ENCODE assay signal across 19 cellular contexts in the genomic region with DNA sequence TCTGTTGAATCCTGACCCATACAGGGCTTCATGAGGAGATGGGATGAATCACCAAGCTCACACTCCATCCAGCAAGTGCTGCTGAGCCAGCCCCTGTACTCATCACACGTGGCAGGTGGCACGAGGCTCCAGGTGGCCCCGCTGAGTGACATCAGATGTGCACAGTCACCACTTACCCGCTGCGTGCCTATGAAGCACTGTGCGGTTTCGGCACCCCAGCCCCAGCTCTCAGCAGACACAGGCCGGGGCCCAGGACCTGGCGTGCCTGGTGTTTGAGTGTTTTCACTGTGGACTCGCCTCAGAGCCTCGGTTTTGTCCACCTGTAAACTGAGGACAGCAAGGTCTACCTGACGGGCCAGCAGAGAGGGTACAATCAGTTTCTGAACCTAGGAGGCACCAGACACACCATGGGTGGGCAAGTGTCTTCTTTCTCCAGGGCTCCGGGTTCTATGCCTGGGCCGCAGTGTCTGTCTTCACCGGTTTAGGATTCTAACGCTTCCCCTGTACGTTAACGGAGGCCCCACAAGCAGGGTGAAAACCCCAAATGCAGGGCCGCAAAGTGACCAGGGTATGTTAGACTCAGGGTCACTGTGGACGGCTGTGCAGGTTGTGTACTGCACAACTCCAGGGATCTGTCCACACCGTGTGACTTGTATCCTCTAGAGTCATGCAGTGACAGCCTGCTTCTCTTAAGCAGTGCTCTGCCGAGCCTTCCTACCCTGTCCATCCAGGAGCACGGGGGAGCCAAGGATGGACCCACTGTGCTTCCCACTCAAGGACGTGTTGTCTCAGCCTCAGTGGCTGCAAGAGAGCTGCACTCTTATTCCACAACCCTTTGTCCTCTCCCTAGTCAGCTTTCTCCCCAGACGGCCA. TPM values are rescaled to one million over a fixed set of nuclear protein-coding genes. Genes with fewer than 3 reads are reported as not detected.
DNase-seq lines count a peak whose midpoint lies in the region; ATAC-seq and TF ChIP-seq lines count a peak whose summit lies in the region.
"Had no signal": no experiment of that assay in that cellular context is flagged by ENCODE, and none has a peak within 500 bp of the region (broad histone marks: within the 10 kb centered on the region; RNA-seq: fewer than 3 reads in every experiment).

No MANE protein-coding gene starts in this region.

- peaks cover 33% of the 10 kb centered on the region for H3K79me2 ChIP-seq in smooth muscle cell (ENCODE audit: low read depth)

- no peak overlapping the region for H3K27ac ChIP-seq in esophagus muscularis mucosa (replicated peaks in 1 of 4)
- peak overlapping the region; percentile 100 for H3K27ac ChIP-seq in smooth muscle cell (ENCODE audit: low read depth)

- no peak for TF ChIP-seq CTCF in esophagus muscularis mucosa (IDR thresholded peaks at IDR 0.05)
- TF ChIP-seq CTCF in smooth muscle cell (IDR thresholded peaks at IDR 0.05; ENCODE audit: borderline replicate concordance, insufficient read depth, poor library complexity, severe bottlenecking): no peak

- H3K4me3 ChIP-seq in esophagus muscularis mucosa (no peak overlapping the region), smooth muscle cell (no peak overlapping the region)
- H3K4me3 ChIP-seq: cardiac muscle cell, K562 had no signal

- 87% methylated on average over 18 of the region's 25 CpGs for WGBS in esophagus muscularis mucosa
- WGBS in smooth muscle cell (ENCODE audit: low lambda C conversion rate): 84% methylated on average over 25 of the region's 25 CpGs

- H3K9me3 ChIP-seq in esophagus muscularis mucosa: no peaks in the 10 kb centered on the region
- no peaks in the 10 kb centered on the region for H3K9me3 ChIP-seq in smooth muscle cell (replicated peaks; ENCODE audit: low read depth)

- H3K4me1 Mint-ChIP-seq in T-helper 2 cell treated with Interferon-gamma antibody and Interleukin-4, amounts not matched to agents 5 μg/mL and 100 μg/mL, for 36 hours (ENCODE audit: low read depth): no peaks in the 10 kb centered on the region
- H3K4me1 Mint-ChIP-seq: activated CD4-positive, alpha-beta T cell treated with anti-CD3 and anti-CD28 coated beads for 36 hours; naive B cell; stimulated activated naive B cell treated with anti-CD40 and anti-IgM and Interleukin-4, amounts not matched to agents 10 μg/mL and 1 μg/mL and 100 μg/mL, for 72 hours had no signal

- no peaks in the 10 kb centered on the region for H3K36me3 Mint-ChIP-seq in T-helper 2 cell treated with Interferon-gamma antibody and Interleukin-4, amounts not matched to agents 5 μg/mL and 100 μg/mL, for 36 hours (ENCODE audit: low read depth)
- H3K36me3 Mint-ChIP-seq: activated naive CD8-positive, alpha-beta T cell; naive B cell; stimulated activated naive B cell treated with anti-CD40 and anti-IgM and Interleukin-4, amounts not matched to agents 10 μg/mL and 1 μg/mL and 100 μg/mL, for 72 hours had no signal

- no peak overlapping the region for H2AFZ ChIP-seq in smooth muscle cell (ENCODE audit: low read depth)

- no peaks in the 10 kb centered on the region for H3K36me3 ChIP-seq in esophagus muscularis mucosa
- H3K36me3 ChIP-seq in smooth muscle cell (ENCODE audit: low read depth): no peaks in the 10 kb centered on the region
- H3K36me3 ChIP-seq: cardiac muscle cell had no signal

- no peaks in the 10 kb centered on the region for H4K20me1 ChIP-seq in smooth muscle cell (ENCODE audit: low read depth)

- POLR2A ChIA-PET in HEK293T (lab: Yijun Ruan, JAX): no interaction called here

- no peak for TF ChIP-seq POLR2A in esophagus muscularis mucosa (IDR thresholded peaks at IDR 0.05; ENCODE audit: low read depth)

- no peak for TF ChIP-seq EP300 in esophagus muscularis mucosa (IDR thresholded peaks at IDR 0.05)

- H3K4me2 ChIP-seq in smooth muscle cell: no peak overlapping the region

- H3K27me3 ChIP-seq in esophagus muscularis mucosa (peaks cover 0 to 14% (median 0%) of the 10 kb centered on the region in 4 donors), smooth muscle cell (ENCODE audit: low read depth) (no peaks in the 10 kb centered on the region)
- H3K27me3 ChIP-seq: cardiac muscle cell had no signal

- peaks cover 40% of the 10 kb centered on the region for H3F3A ChIP-seq in smooth muscle cell (ENCODE audit: low read depth)

- H3K27me3 Mint-ChIP-seq in T-helper 2 cell treated with Interferon-gamma antibody and Interleukin-4, amounts not matched to agents 5 μg/mL and 100 μg/mL, for 36 hours (ENCODE audit: low read depth): no peaks in the 10 kb centered on the region
- H3K27me3 Mint-ChIP-seq: activated naive CD8-positive, alpha-beta T cell; stimulated activated naive B cell treated with anti-CD40 and anti-IgM and Interleukin-4, amounts not matched to agents 10 μg/mL and 1 μg/mL and 100 μg/mL, for 72 hours had no signal

- DNase-seq in T-helper 2 cell treated with Interferon-gamma antibody and Interleukin-4, amounts not matched to agents 5 μg/mL and 100 μg/mL, for 36 hours (ENCODE audit: low spot score): peak; percentile 2
- no peak for DNase-seq in T-helper 2 cell
- DNase-seq in NCI-H2171 treated with DMSO at 0.1 percent for 48 hours (lab: John Stamatoyannopoulos, UW): peak; percentile 59
- peak; percentile 68 for DNase-seq in esophagus muscularis mucosa (ENCODE audit: extremely low spot score)
- no peak for DNase-seq in smooth muscle cell (lab: John Stamatoyannopoulos, UW; ENCODE audit: unreplicated experiment)
- DNase-seq in activated gamma-delta T cell (lab: John Stamatoyannopoulos, UW): no peak
- DNase-seq in HEK293T (ENCODE audit: extremely low spot score): no peak
- DNase-seq: activated CD4-positive, alpha-beta T cell treated with anti-CD3 and anti-CD28 coated beads for 36 hours; DND-41; effector memory CD4-positive, alpha-beta T cell; hippocampal formation; naive B cell; NCI-H1092; stimulated activated naive B cell treated with anti-CD40 and anti-IgM and Interleukin-4, amounts not matched to agents 10 μg/mL and 1 μg/mL and 100 μg/mL, for 72 hours had no signal

- intact Hi-C loops in esophagus muscularis mucosa (cut with DNase I): no loop called here

- ATAC-seq in GM18873 (IDR thresholded peaks at IDR 0.05; ENCODE audit: low FRiP score, unreplicated experiment): no peak
- ATAC-seq: activated CD4-positive, alpha-beta T cell treated with anti-CD3 and anti-CD28 coated beads for 36 hours; K562; stimulated activated naive B cell treated with anti-CD40 and anti-IgM and Interleukin-4, amounts not matched to agents 10 μg/mL and 1 μg/mL and 100 μg/mL, for 72 hours had no signal

- H3K9ac ChIP-seq in smooth muscle cell (ENCODE audit: low read depth): peak overlapping the region; percentile 95

- H3K9me3 Mint-ChIP-seq in T-helper 2 cell treated with Interferon-gamma antibody and Interleukin-4, amounts not matched to agents 5 μg/mL and 100 μg/mL, for 36 hours: no peaks in the 10 kb centered on the region
- H3K9me3 Mint-ChIP-seq: stimulated activated naive B cell treated with anti-CD40 and anti-IgM and Interleukin-4, amounts not matched to agents 10 μg/mL and 1 μg/mL and 100 μg/mL, for 72 hours had no signal

- no peak overlapping the region for H3K27ac Mint-ChIP-seq in T-helper 2 cell treated with Interferon-gamma antibody and Interleukin-4, amounts not matched to agents 5 μg/mL and 100 μg/mL, for 36 hours
- H3K27ac Mint-ChIP-seq: activated CD4-positive, alpha-beta T cell treated with anti-CD3 and anti-CD28 coated beads for 36 hours; activated naive CD8-positive, alpha-beta T cell; naive B cell; progenitor cell of endocrine pancreas; stimulated activated naive B cell treated with anti-CD40 and anti-IgM and Interleukin-4, amounts not matched to agents 10 μg/mL and 1 μg/mL and 100 μg/mL, for 72 hours had no signal

- no peak overlapping the region for H3K4me3 Mint-ChIP-seq in T-helper 2 cell treated with Interferon-gamma antibody and Interleukin-4, amounts not matched to agents 5 μg/mL and 100 μg/mL, for 36 hours
- H3K4me3 Mint-ChIP-seq: activated CD4-positive, alpha-beta T cell treated with anti-CD3 and anti-CD28 coated beads for 36 hours; activated naive CD8-positive, alpha-beta T cell; stimulated activated naive B cell treated with anti-CD40 and anti-IgM and Interleukin-4, amounts not matched to agents 10 μg/mL and 1 μg/mL and 100 μg/mL, for 72 hours had no signal

- peaks cover 0 to 10% (median 5%) of the 10 kb centered on the region in 4 donors for H3K4me1 ChIP-seq in esophagus muscularis mucosa
- H3K4me1 ChIP-seq in smooth muscle cell (ENCODE audit: low read depth): peaks cover 12% of the 10 kb centered on the region

- CTCF ChIA-PET in HEK293T (lab: Yijun Ruan, JAX): no interaction called here

TF ChIP-seq in HEK293T, 16 proteins besides CTCF, POLR2A, EP300 and RAD21:
- no peak for TF ChIP-seq SUZ12 (IDR thresholded peaks at IDR 0.05)
TF ChIP-seq in HEK293T: peak in this region for 0.

RNA-seq across cellular contexts. Expression of gene COL5A1, which starts 44.3 kb away (rescaled TPM):
- total RNA-seq in esophagus muscularis mucosa: 10 to 100 TPM; 36.0 to 89.5 (median 56.4) TPM
- total RNA-seq in smooth muscle cell: 1,084 and 1,167 TPM in 2 replicates
- polyA plus RNA-seq in smooth muscle cell: 1,100 and 1,443 TPM in 2 replicates

Comparison
In these comparisons a context has a peak if more than half of its experiments do, and no peak if none do; other contexts are left out.
1. DNase-seq: peak in T-helper 2 cell treated with Interferon-gamma antibody and Interleukin-4, amounts not matched to agents 5 μg/mL and 100 μg/mL, for 36 hours (single experiment), NCI-H2171 treated with DMSO at 0.1 percent for 48 hours (single experiment) and esophagus muscularis mucosa (single experiment); none in T-helper 2 cell (0 of 5), smooth muscle cell (single experiment), activated gamma-delta T cell (single experiment) and HEK293T (single experiment).
2. RNA of gene COL5A1, which starts 44.3 kb away (total RNA-seq): 1,084 to 1,167 TPM in smooth muscle cell; 36.0 to 89.5 TPM in esophagus muscularis mucosa; every median in the first group is over 10 times any median in the second.